ENCODE assay signal across 8 cellular contexts in the genomic region with DNA sequence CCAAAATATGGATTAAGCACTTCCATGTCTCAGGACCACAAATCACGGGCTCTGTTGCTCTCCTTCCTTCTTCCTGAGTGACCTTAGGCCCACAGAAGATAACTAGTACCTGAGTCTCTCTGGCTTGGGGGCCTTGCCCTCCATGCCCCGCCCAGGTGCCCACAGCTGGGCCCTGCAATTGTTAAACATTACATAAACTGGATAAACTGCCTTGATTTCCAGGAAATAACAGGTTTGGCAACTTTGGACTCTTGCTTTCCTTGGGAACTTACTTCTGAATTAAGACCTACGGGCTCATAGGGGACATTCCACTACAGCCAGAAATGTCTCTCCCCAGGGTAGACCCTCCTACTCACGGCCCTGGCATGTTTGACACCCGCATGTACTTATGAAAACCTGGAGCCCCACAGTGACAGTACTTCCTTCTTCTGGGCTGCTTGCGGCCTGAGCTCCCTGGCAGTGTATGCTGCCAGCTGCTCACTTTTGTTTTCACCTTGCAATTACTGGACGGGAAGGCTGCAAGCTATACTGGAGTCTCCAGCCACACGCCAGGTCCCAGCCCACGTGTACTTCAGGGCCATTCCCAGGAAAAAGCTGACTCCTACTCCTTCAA. TPM values are rescaled to one million over a fixed set of nuclear protein-coding genes. Genes with fewer than 3 reads are reported as not detected.
DNase-seq lines count a peak whose midpoint lies in the region; ATAC-seq and TF ChIP-seq lines count a peak whose summit lies in the region.

No MANE protein-coding gene starts in this region.

- no peaks in the 10 kb centered on the region for H4K20me1 ChIP-seq in SK-N-SH (ENCODE audit: insufficient read depth)

- POLR2A ChIA-PET in SK-N-SH (lab: Yijun Ruan, JAX) (interaction anchor here (1.2 kb wide), 1 partner anchor 90 kb away, joined by 5 read pairs; no protein-coding TSS in a partner anchor), A673 (lab: Charles Lee; ENCODE audit: low non-redundant PET) (no interaction called here)

- H3K4me1 ChIP-seq in SK-N-SH (ENCODE audit: control insufficient read depth in 1 of 2, insufficient read depth in 2 of 2, low read depth in 1 of 2, low read length in 1 of 2) (peaks cover 11 to 14% of the 10 kb centered on the region in 2 experiments; a peak in 3 of 4 replicates), body of pancreas (peaks cover 82% of the 10 kb centered on the region), parathyroid adenoma (peaks cover 25% of the 10 kb centered on the region), A673 (ENCODE audit: insufficient read depth, low read length, poor library complexity, severe bottlenecking) (peaks cover 16% of the 10 kb centered on the region)

- H3K9me3 ChIP-seq in SK-N-SH (no peaks in the 10 kb centered on the region), body of pancreas (no peaks in the 10 kb centered on the region), parathyroid adenoma (ENCODE audit: control insufficient read depth, low read length) (no peaks in the 10 kb centered on the region), A673 (ENCODE audit: low read depth, low read length, poor library complexity, severe bottlenecking) (no peaks in the 10 kb centered on the region)

- H3K27me3 ChIP-seq in SK-N-SH (ENCODE audit: insufficient read depth): no peaks in the 10 kb centered on the region
- no peaks in the 10 kb centered on the region for H3K27me3 ChIP-seq in body of pancreas
- no peaks in the 10 kb centered on the region for H3K27me3 ChIP-seq in parathyroid adenoma (ENCODE audit: control insufficient read depth, insufficient read depth, low read length)
- no peaks in the 10 kb centered on the region for H3K27me3 ChIP-seq in A673 (replicated peaks; ENCODE audit: insufficient read depth, low read depth, low read length, poor library complexity)

- H2AFZ ChIP-seq in SK-N-SH (ENCODE audit: low read depth) (peak overlapping the region; percentile 96), parathyroid adenoma (peak overlapping the region; percentile 92)

- H3F3A ChIP-seq in SK-N-SH (replicated peaks; ENCODE audit: insufficient read depth): peaks cover 18% of the 10 kb centered on the region

- TF ChIP-seq CTCF in SK-N-SH (IDR thresholded peaks at IDR 0.05) (no peak), body of pancreas (IDR thresholded peaks at IDR 0.05) (no peak), parathyroid adenoma (IDR thresholded peaks at IDR 0.05) (no peak), A673 (conservative IDR thresholded peaks at IDR 0.05; ENCODE audit: low read depth, low read length) (no peak)

- no peak overlapping the region for H3K4me3 ChIP-seq in SK-N-SH (ENCODE audit: low read depth in 2 of 2, low read length in 1 of 2)
- H3K4me3 ChIP-seq in body of pancreas: no peak overlapping the region
- H3K4me3 ChIP-seq in parathyroid adenoma (ENCODE audit: low read depth, low read length): peak overlapping the region; percentile 28
- no peak overlapping the region for H3K4me3 ChIP-seq in A673 (ENCODE audit: low read depth, low read length, poor library complexity, severe bottlenecking)

- peak overlapping the region in 1 of 2 experiments; percentile 22; a peak in 1 of 4 replicates for H3K27ac ChIP-seq in SK-N-SH (ENCODE audit: low read depth in 2 of 2, low read length in 1 of 2)
- H3K27ac ChIP-seq in body of pancreas: peak overlapping the region; percentile 93 to 94 (median 94)
- peak overlapping the region; percentile 78 for H3K27ac ChIP-seq in parathyroid adenoma
- H3K27ac ChIP-seq in A673 (ENCODE audit: low read depth, low read length, poor library complexity, severe bottlenecking): no peak overlapping the region

- no peak for TF ChIP-seq EP300 in SK-N-SH (IDR thresholded peaks at IDR 0.05; ENCODE audit: borderline replicate concordance in 1 of 2, low read depth in 1 of 2, low read length in 1 of 2)

- TF ChIP-seq POLR2A in body of pancreas (IDR thresholded peaks at IDR 0.05): peak in 2 of 3 donors; percentile 62 to 67

- H3K4me2 ChIP-seq in SK-N-SH (no peak overlapping the region), parathyroid adenoma (ENCODE audit: low read length) (peak overlapping the region; percentile 51)

- 94% methylated on average over 9 of the region's 9 CpGs for WGBS in SK-N-SH (ENCODE audit: low lambda C conversion rate)
- WGBS in body of pancreas, 2 donors: 10% methylated on average over 9 of the region's 9 CpGs

- H3K36me3 ChIP-seq in SK-N-SH (replicated peaks in 1 of 2; ENCODE audit: control insufficient read depth in 1 of 2, insufficient read depth in 2 of 2, low read length in 1 of 2) (peaks cover 0 to 4% of the 10 kb centered on the region in 2 experiments), body of pancreas (replicated peaks in 1 of 2; ENCODE audit: insufficient read depth in 1 of 2, low read depth in 2 of 2) (no peaks in the 10 kb centered on the region), parathyroid adenoma (ENCODE audit: control insufficient read depth, insufficient read depth, low read length) (no peaks in the 10 kb centered on the region), A673 (ENCODE audit: insufficient read depth, low read length, poor library complexity, severe bottlenecking) (peaks cover 4% of the 10 kb centered on the region)

- intact Hi-C loops in body of pancreas (cut with DNase I) (no loop called here), A673 (cut with micrococcal nuclease; ENCODE audit: unreplicated experiment) (no loop called here)

- ATAC-seq in SK-N-SH treated with all-trans-retinoic acid at 6 μM for 48 hours (no peak), body of pancreas (peak; percentile 36), HG03571 (IDR thresholded peaks at IDR 0.05; ENCODE audit: unreplicated experiment) (no peak)

- H3K9ac ChIP-seq in SK-N-SH (no peak overlapping the region), parathyroid adenoma (no peak overlapping the region)

- DNase-seq in SK-N-SH: no peak
- peak; percentile 79 for DNase-seq in NCI-H774 (lab: John Stamatoyannopoulos, UW)
- DNase-seq in body of pancreas: peak; percentile 73 to 88 (median 85)
- no peak for DNase-seq in effector CD4-positive, alpha-beta T cell
- no peak for DNase-seq in A673 (ENCODE audit: low spot score)

- H3K79me2 ChIP-seq in SK-N-SH (ENCODE audit: insufficient read depth): peaks cover 23% of the 10 kb centered on the region
- peaks cover 12% of the 10 kb centered on the region for H3K79me2 ChIP-seq in parathyroid adenoma

- no TSS peak for BruUV-seq in A673 (replicated peaks; lab: Mats Ljungman, UMichigan)

- no peaks in the 10 kb centered on the region for H3K9me2 ChIP-seq in SK-N-SH

- TF ChIP-seq RAD21 in SK-N-SH (IDR thresholded peaks at IDR 0.05; ENCODE audit: low read length): no peak

- CTCF ChIA-PET in SK-N-SH (lab: Yijun Ruan, JAX): interaction anchor here (0.6 to 8.1 kb wide), 12 partner anchors 8 to 503 kb away, joined by 3 to 86 read pairs (median 4); partner anchors contain the start of gene WBP2
- CTCF ChIA-PET in A673 (lab: Charles Lee): no interaction called here

TF ChIP-seq in SK-N-SH, 30 proteins besides CTCF, POLR2A, EP300 and RAD21 (continues in another document):
- TF ChIP-seq FOXJ3 (CRISPR knock-in tag; IDR thresholded peaks at IDR 0.05): no peak
- no peak for TF ChIP-seq YY1 (IDR thresholded peaks at IDR 0.05; ENCODE audit: low read depth)
- TF ChIP-seq FOXM1 (IDR thresholded peaks at IDR 0.05; ENCODE audit: low read depth): no peak
- TF ChIP-seq CHD2 (IDR thresholded peaks at IDR 0.05; ENCODE audit: low read length, partially characterized antibody): no peak
- no peak for TF ChIP-seq POLR2AphosphoS5 (IDR thresholded peaks at IDR 0.05; ENCODE audit: low read depth, low read length)
- TF ChIP-seq RFX5 (IDR thresholded peaks at IDR 0.05; ENCODE audit: low read length): no peak
- no peak for TF ChIP-seq NFIC (IDR thresholded peaks at IDR 0.05; ENCODE audit: borderline replicate concordance)
- no peak for TF ChIP-seq TCF12 (IDR thresholded peaks at IDR 0.05)
- TF ChIP-seq, protein P1, sequence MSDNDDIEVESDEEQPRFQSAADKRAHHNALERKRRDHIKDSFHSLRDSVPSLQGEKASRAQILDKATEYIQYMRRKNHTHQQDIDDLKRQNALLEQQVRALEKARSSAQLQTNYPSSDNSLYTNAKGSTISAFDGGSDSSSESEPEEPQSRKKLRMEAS (IDR thresholded peaks at IDR 0.05; ENCODE audit: low read depth): no peak
- TF ChIP-seq RCOR1 (IDR thresholded peaks at IDR 0.05; ENCODE audit: low read length): no peak
- TF ChIP-seq MEF2A (IDR thresholded peaks at IDR 0.05; ENCODE audit: borderline replicate concordance, low read depth): no peak

TF ChIP-seq in SK-N-SH treated with all-trans-retinoic acid at 6 μM for 48 hours, 23 proteins besides CTCF, POLR2A, EP300 and RAD21 (continues in another document):
- TF ChIP-seq CSDC2 (CRISPR knock-in tag; IDR thresholded peaks at IDR 0.05) (no peak), ZNF565 (CRISPR knock-in tag; conservative IDR thresholded peaks at IDR 0.05; ENCODE audit: low read depth) (no peak), CREB5 (CRISPR knock-in tag; IDR thresholded peaks at IDR 0.05; ENCODE audit: low read depth) (no peak), TCF4 (CRISPR knock-in tag; IDR thresholded peaks at IDR 0.05; ENCODE audit: borderline replicate concordance) (no peak), RARB (CRISPR knock-in tag; IDR thresholded peaks at IDR 0.05) (no peak), ZFP3 (CRISPR knock-in tag; IDR thresholded peaks at IDR 0.05) (no peak), SNAI2 (CRISPR knock-in tag; IDR thresholded peaks at IDR 0.05) (no peak)

RNA-seq across cellular contexts. Expression of gene UBALD2, which starts 2.3 kb away (rescaled TPM):
- 16.7 and 27.0 TPM in 2 replicates for polyA plus RNA-seq in SK-N-SH (2012; rRNA removed)
- polyA plus RNA-seq in SK-N-SH (2012; cell fraction: cytosol; rRNA removed): 10.3 and 14.0 TPM in 2 replicates
- polyA plus RNA-seq in SK-N-SH (2012; cell fraction: nucleus; rRNA removed): 14.0 and 19.5 TPM in 2 replicates
- total RNA-seq in body of pancreas: 1 to 10 TPM; 4.2 to 7.3 TPM
- total RNA-seq in A673 (2021): 45.7 and 46.5 TPM in 2 replicates

RNA-seq across cellular contexts. Expression of gene RNF157, which starts 22.5 kb away (rescaled TPM):
- 5.2 TPM in 2 replicates for polyA plus RNA-seq in SK-N-SH (2012; rRNA removed)
- polyA plus RNA-seq in SK-N-SH (2012; cell fraction: cytosol; rRNA removed): 4.1 and 6.3 TPM in 2 replicates
- 5.5 and 8.1 TPM in 2 replicates for polyA plus RNA-seq in SK-N-SH (2012; cell fraction: nucleus; rRNA removed)
- total RNA-seq in body of pancreas (10 to 100 TPM in 1 of 2 donors, 1 to 10 TPM in 1; 4.7 to 29.3 TPM), A673 (2021) (0.56 and 0.70 TPM in 2 replicates)

RNA-seq across cellular contexts. Expression of gene QRICH2, which starts 45.2 kb away (rescaled TPM):
- 6.2 and 7.6 TPM in 2 replicates for polyA plus RNA-seq in SK-N-SH (2012; rRNA removed)
- polyA plus RNA-seq in SK-N-SH (2012; cell fraction: cytosol; rRNA removed): 1.8 and 3.0 TPM in 2 replicates
- 32.3 and 33.8 TPM in 2 replicates for polyA plus RNA-seq in SK-N-SH (2012; cell fraction: nucleus; rRNA removed)
- total RNA-seq in body of pancreas (1 to 10 TPM in 1 of 2 donors, under 1 TPM in 1; 0.66 to 1.6 TPM), A673 (2021) (3.3 and 4.3 TPM in 2 replicates)

Comparison
In these comparisons a context has a peak if more than half of its experiments do, and no peak if none do; other contexts are left out.
1. DNase-seq: peak in NCI-H774 (single experiment) and body of pancreas (4 of 4); none in SK-N-SH (single experiment), effector CD4-positive, alpha-beta T cell (single experiment) and A673 (single experiment).